11 cellular contexts compared by ENCODE assay signal in genomic region chr12:79121486-79121885, GRCh38.
A peak's percentile ranks its signal among the peaks of the same experiment; 100 is the strongest.
DNase-seq lines count a peak whose midpoint lies in the region; ATAC-seq and TF ChIP-seq lines count a peak whose summit lies in the region.
"Had no signal": no experiment of that assay in that cellular context is flagged by ENCODE, and none has a peak within 500 bp of the region (broad histone marks: within the 10 kb centered on the region; RNA-seq: fewer than 3 reads in every experiment).

No MANE protein-coding gene starts in this region.

- H3K27ac Mint-ChIP-seq in osteocyte (ENCODE audit: unreplicated experiment) = no peak overlapping the region
- H3K27ac Mint-ChIP-seq in activated T-helper 2 cell treated with anti-CD3 and anti-CD28 coated beads, Interferon-gamma antibody, Interleukin-2, Interleukin-4, amounts not matched to agents 10 μg/mL and 5 μg/mL and 100 μg/mL, durations not matched to agents 14 hours and 24 hours and 36 hours = no peak overlapping the region
- H3K27ac Mint-ChIP-seq: T-helper 1 cell treated with Interleukin-12 subunit alpha and Interleukin-12 subunit beta and Interleukin-4 antibody, amounts not matched to agents 30 μg/mL and 1 μg/mL, for 36 hours had no signal

- H3K27me3 Mint-ChIP-seq in osteocyte (ENCODE audit: unreplicated experiment) = peaks cover 18% of the 10 kb centered on the region
- no peaks in the 10 kb centered on the region for H3K27me3 Mint-ChIP-seq in activated T-helper 2 cell treated with anti-CD3 and anti-CD28 coated beads, Interferon-gamma antibody, Interleukin-2, Interleukin-4, amounts not matched to agents 10 μg/mL and 5 μg/mL and 100 μg/mL, durations not matched to agents 14 hours and 24 hours and 36 hours (ENCODE audit: low read depth)

- no peak overlapping the region for H3K27ac ChIP-seq in RWPE2 (ENCODE audit: poor library complexity, severe bottlenecking)
- H3K27ac ChIP-seq: BLaER1 had no signal

- intact Hi-C loops in activated T-helper 2 cell treated with anti-CD3 and anti-CD28 coated beads, Interferon-gamma antibody, Interleukin-2, Interleukin-4, amounts not matched to agents 10 μg/mL and 5 μg/mL and 100 μg/mL, durations not matched to agents 14 hours and 24 hours and 36 hours (cut with micrococcal nuclease) = no loop called here

- ATAC-seq in HG02759 (IDR thresholded peaks at IDR 0.05; ENCODE audit: unreplicated experiment) = peak; percentile 65
- peak; percentile 27; the same call in 1 of the 3 replicates for ATAC-seq in RWPE2 (ENCODE audit: low read depth)
- ATAC-seq in HG03571 (IDR thresholded peaks at IDR 0.05; ENCODE audit: unreplicated experiment) = no peak

- H3K27me3 ChIP-seq in RWPE2 (ENCODE audit: insufficient read depth, poor library complexity, severe bottlenecking) = no peaks in the 10 kb centered on the region
- H3K27me3 ChIP-seq: BLaER1 had no signal

- TF ChIP-seq CTCF in RWPE2 (IDR thresholded peaks at IDR 0.05; ENCODE audit: poor library complexity, severe bottlenecking) = peak; percentile 45
- peak; percentile 41 for TF ChIP-seq CTCF in osteocyte (IDR thresholded peaks at IDR 0.05)

- no peaks in the 10 kb centered on the region for H3K9me3 ChIP-seq in RWPE2 (ENCODE audit: severe bottlenecking)
- H3K9me3 ChIP-seq: BLaER1 had no signal

- no peak overlapping the region for H3K4me3 Mint-ChIP-seq in osteocyte (ENCODE audit: unreplicated experiment)
- H3K4me3 Mint-ChIP-seq in activated T-helper 2 cell treated with anti-CD3 and anti-CD28 coated beads, Interferon-gamma antibody, Interleukin-2, Interleukin-4, amounts not matched to agents 10 μg/mL and 5 μg/mL and 100 μg/mL, durations not matched to agents 14 hours and 24 hours and 36 hours (ENCODE audit: low read depth) = no peak overlapping the region
- H3K4me3 Mint-ChIP-seq: T-helper 1 cell treated with Interleukin-12 subunit alpha and Interleukin-12 subunit beta and Interleukin-4 antibody, amounts not matched to agents 30 μg/mL and 1 μg/mL, for 36 hours had no signal

- H3K36me3 ChIP-seq in RWPE2 (ENCODE audit: low read depth) = no peaks in the 10 kb centered on the region

- no peaks in the 10 kb centered on the region for H3K9me3 Mint-ChIP-seq in osteocyte (ENCODE audit: unreplicated experiment)
- no peaks in the 10 kb centered on the region for H3K9me3 Mint-ChIP-seq in activated T-helper 2 cell treated with anti-CD3 and anti-CD28 coated beads, Interferon-gamma antibody, Interleukin-2, Interleukin-4, amounts not matched to agents 10 μg/mL and 5 μg/mL and 100 μg/mL, durations not matched to agents 14 hours and 24 hours and 36 hours
- H3K9me3 Mint-ChIP-seq: T-helper 1 cell treated with Interleukin-12 subunit alpha and Interleukin-12 subunit beta and Interleukin-4 antibody, amounts not matched to agents 30 μg/mL and 1 μg/mL, for 36 hours had no signal

- H3K4me1 ChIP-seq in RWPE2 (ENCODE audit: insufficient read depth, poor library complexity, severe bottlenecking) = no peaks in the 10 kb centered on the region
- H3K4me1 ChIP-seq: BLaER1 had no signal

- no peaks in the 10 kb centered on the region for H3K36me3 Mint-ChIP-seq in osteocyte (ENCODE audit: unreplicated experiment)
- H3K36me3 Mint-ChIP-seq in activated T-helper 2 cell treated with anti-CD3 and anti-CD28 coated beads, Interferon-gamma antibody, Interleukin-2, Interleukin-4, amounts not matched to agents 10 μg/mL and 5 μg/mL and 100 μg/mL, durations not matched to agents 14 hours and 24 hours and 36 hours (ENCODE audit: low read depth) = no peaks in the 10 kb centered on the region

- peak; percentile 12 for DNase-seq in NCI-H748 (lab: John Stamatoyannopoulos, UW; ENCODE audit: unreplicated experiment)
- DNase-seq in NCI-H748 treated with DMSO at 0.1 percent for 48 hours (lab: John Stamatoyannopoulos, UW) = no peak
- DNase-seq in RWPE2 (ENCODE audit: low spot score) = no peak
- no peak for DNase-seq in osteocyte (ENCODE audit: extremely low spot score, unreplicated experiment)
- DNase-seq in activated T-helper 2 cell treated with anti-CD3 and anti-CD28 coated beads, Interferon-gamma antibody, Interleukin-2, Interleukin-4, amounts not matched to agents 10 μg/mL and 5 μg/mL and 100 μg/mL, durations not matched to agents 14 hours and 24 hours and 36 hours (ENCODE audit: low spot score) = no peak
- no peak for DNase-seq in NCI-H1417 treated with DMSO at 0.1 percent for 48 hours (lab: John Stamatoyannopoulos, UW)
- DNase-seq: midbrain had no signal

- H3K4me1 Mint-ChIP-seq in osteocyte (ENCODE audit: unreplicated experiment) = no peaks in the 10 kb centered on the region
- no peaks in the 10 kb centered on the region for H3K4me1 Mint-ChIP-seq in activated T-helper 2 cell treated with anti-CD3 and anti-CD28 coated beads, Interferon-gamma antibody, Interleukin-2, Interleukin-4, amounts not matched to agents 10 μg/mL and 5 μg/mL and 100 μg/mL, durations not matched to agents 14 hours and 24 hours and 36 hours (ENCODE audit: low read depth)

- H3K4me3 ChIP-seq in RWPE2 (ENCODE audit: severe bottlenecking) = no peak overlapping the region
- H3K4me3 ChIP-seq: BLaER1 had no signal
